8 cellular contexts compared by ENCODE assay signal in the genomic region with DNA sequence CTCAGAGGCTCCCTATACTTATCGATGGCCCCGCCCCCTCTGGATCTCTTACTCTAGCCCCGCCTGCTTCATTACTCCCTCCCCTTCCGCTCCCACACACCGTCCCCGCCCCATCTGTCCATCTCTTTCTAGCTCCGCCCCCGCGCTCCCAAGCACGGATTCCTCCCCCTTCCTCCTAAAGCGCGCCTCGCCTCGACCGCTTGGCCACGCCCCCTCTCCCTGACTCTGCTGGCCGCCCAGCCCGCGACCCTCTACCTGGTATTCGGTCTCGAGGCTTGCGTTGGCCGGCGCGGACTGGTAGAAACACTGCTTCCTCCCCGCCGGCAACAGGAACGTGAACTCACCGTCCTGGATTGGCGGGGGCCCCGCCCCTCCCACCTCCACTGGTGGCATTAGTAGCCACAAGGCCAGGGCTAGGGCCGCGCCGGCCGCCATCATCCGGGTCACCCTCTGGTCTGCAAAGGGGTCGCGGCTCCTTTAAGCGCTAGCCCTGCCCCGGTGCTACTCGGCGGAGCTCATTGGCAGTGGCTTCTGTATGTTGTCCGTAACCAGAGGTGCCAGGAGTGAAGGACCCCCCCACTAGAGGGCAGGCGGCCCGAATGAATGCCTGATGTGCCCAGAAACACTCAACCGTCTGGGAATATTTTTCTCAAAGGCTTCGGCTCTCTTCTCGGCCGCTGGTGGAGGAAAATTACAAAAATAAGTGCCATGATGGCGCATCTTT. TPM values are rescaled to one million over a fixed set of nuclear protein-coding genes. Genes with fewer than 3 reads are reported as not detected.
DNase-seq lines count a peak whose midpoint lies in the region; ATAC-seq, FAIRE-seq and TF ChIP-seq lines count a peak whose summit lies in the region.

A gene with protein sequence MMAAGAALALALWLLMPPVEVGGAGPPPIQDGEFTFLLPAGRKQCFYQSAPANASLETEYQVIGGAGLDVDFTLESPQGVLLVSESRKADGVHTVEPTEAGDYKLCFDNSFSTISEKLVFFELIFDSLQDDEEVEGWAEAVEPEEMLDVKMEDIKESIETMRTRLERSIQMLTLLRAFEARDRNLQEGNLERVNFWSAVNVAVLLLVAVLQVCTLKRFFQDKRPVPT (minus strand): TSS at position 459 of the 724 bp plus-strand sequence. CDS start 21 bp downstream, at position 438.

- H3K36me3 ChIP-seq in pancreas = peaks cover 0 to 15% (median 0%) of the 10 kb centered on the region in 3 donors
- H3K36me3 ChIP-seq in tibial artery = peaks cover 0 to 34% (median 18%) of the 10 kb centered on the region in 3 donors

- WGBS in pancreas, 2 donors = 0 to 1% methylated on average over 49 to 50 of the region's 50 CpGs

- TF ChIP-seq CTCF in GM12864 (IDR thresholded peaks at IDR 0.05; ENCODE audit: low read depth, low read length, missing control alignments) (no peak), pancreas (IDR thresholded peaks at IDR 0.05) (no peak), tibial artery (IDR thresholded peaks at IDR 0.05) (peak; percentile 17 to 63)

- H3K27me3 ChIP-seq in pancreas = no peaks in the 10 kb centered on the region
- no peaks in the 10 kb centered on the region for H3K27me3 ChIP-seq in tibial artery

- intact Hi-C loops in Right ventricle myocardium superior (cut with DNase I) (no loop called here), pancreas (cut with DNase I) (loop anchor here in 1 of 3 donors (10.0 kb wide), 1 partner anchor 121 kb away; a partner anchor contains a TSS), tibial artery (cut with DNase I; ENCODE audit: low total_unique reads) (loop anchor here (2.0 kb wide), 1 partner anchor 25 kb away; no protein-coding TSS in a partner anchor)

- H3K27ac ChIP-seq in pancreas (peak within 1 kb of the TSS; percentile 96 to 99 (median 98)), tibial artery (peak within 1 kb of the TSS; percentile 95 to 99)

- FAIRE-seq in pancreas (lab: Jason Lieb, UNC) = peak; percentile 43

- H3K9me3 ChIP-seq in pancreas = no peaks in the 10 kb centered on the region
- H3K9me3 ChIP-seq in tibial artery = no peaks in the 10 kb centered on the region

- H3K4me1 ChIP-seq in pancreas (peaks cover 0 to 6% (median 3%) of the 10 kb centered on the region in 3 donors), tibial artery (peaks cover 0 to 21% (median 9%) of the 10 kb centered on the region in 4 donors)

- peak; percentile 97 for DNase-seq in GM12864 (ENCODE audit: low read depth)
- peak; percentile 98 to 100 (median 99) for DNase-seq in NCI-H1417 (lab: John Stamatoyannopoulos, UW)
- peak; percentile 87 to 99 for DNase-seq in SW 1271 (lab: John Stamatoyannopoulos, UW)
- DNase-seq in activated naive CD8-positive, alpha-beta T cell treated with anti-CD3 and anti-CD28 coated beads, Interleukin-2, amount 50 U/mL, for 16 hours (ENCODE audit: low read depth, low spot score) = peak; percentile 88
- DNase-seq in Right ventricle myocardium superior = peak; percentile 99
- DNase-seq in pancreas = peak; percentile 96 to 100 (median 100)
- DNase-seq in tibial artery = peak; percentile 96 to 100

- H3K4me3 ChIP-seq in GM12864 (ENCODE audit: low read depth, low read length) = peak within 1 kb of the TSS; percentile 67
- peak within 1 kb of the TSS; percentile 33 to 72 (median 62) for H3K4me3 ChIP-seq in pancreas
- peak within 1 kb of the TSS; percentile 69 to 74 for H3K4me3 ChIP-seq in tibial artery

- ATAC-seq in HG02642 (IDR thresholded peaks at IDR 0.05; ENCODE audit: poor library complexity, unreplicated experiment) = peak; percentile 79
- peak; percentile 93 for ATAC-seq in Right ventricle myocardium superior (ENCODE audit: poor library complexity)
- peak; percentile 83 to 91 (median 86) for ATAC-seq in pancreas

RNA-seq across cellular contexts. Expression of the gene that starts here (rescaled TPM):
- total RNA-seq in Right ventricle myocardium superior (30.8 TPM), pancreas (10 to 100 TPM; 13.6 to 22.6 (median 18.7) TPM)
- polyA plus RNA-seq in pancreas = 10 to 100 TPM; 19.3 to 32.3 TPM

Comparison
In these comparisons a context has a peak if more than half of its experiments do, and no peak if none do; other contexts are left out.
1. Peak in every context shown above with its lines: DNase-seq, ATAC-seq, H3K4me3 ChIP-seq and H3K27ac ChIP-seq.
2. CTCF ChIP-seq: peak in tibial artery (2 of 2); none in GM12864 (single experiment) and pancreas (0 of 4).